ENCODE assay signal across 1 cellular context in the genomic region with DNA sequence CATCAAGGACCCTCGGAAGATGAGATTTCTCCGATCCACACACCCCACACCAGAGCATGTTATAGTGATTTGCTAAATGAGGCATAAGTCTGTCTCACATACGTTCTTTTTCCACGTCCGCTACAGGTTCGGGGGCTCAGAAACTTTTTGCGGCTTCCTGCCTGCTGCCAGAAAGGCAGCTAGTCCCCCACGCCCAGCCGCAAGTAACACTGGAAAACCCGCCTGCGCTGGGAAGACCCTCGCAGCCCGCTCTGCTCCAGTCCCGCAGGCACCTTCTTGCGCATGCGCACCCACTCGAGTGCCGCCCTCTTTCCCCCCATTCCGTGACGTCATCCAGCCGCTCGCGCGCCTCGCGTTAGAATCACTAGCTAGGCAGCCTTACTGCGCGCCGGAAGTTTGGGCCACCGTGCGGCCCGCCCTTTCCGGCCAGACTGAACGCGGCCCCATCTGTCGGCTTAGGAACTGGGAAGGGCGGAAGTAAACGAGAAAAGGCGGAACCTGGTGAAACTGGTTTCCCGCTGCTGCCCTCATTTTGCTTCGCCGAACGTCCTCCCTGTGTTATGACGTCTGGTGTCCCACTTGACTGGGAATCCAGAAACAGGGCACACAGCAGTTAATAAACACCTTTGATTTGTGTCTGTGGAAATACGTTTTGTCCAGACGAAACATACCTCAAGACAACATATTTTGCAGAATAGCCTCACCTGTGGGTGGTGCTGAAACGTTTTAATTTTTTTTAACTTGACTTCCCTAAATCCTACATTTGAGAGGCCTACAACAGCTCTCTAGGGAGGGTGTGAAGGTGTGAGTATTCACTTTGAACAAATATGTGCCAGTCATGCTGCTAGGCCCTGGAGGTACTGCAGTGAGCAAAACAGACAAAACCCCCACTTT.
A peak's percentile ranks its signal among the peaks of the same experiment; 100 is the strongest.
TF ChIP-seq lines count a peak whose summit lies in the region.

C1orf74 (minus strand) TSS at position 284 of the 894 bp plus-strand sequence. CDS start 925 bp downstream, outside the sequence.

TF ChIP-seq in IMR-90, 13 proteins besides CTCF, POLR2A, EP300 and RAD21 (continued from another document):
- TF ChIP-seq ELK1 (IDR thresholded peaks at IDR 0.05; ENCODE audit: borderline replicate concordance, low read depth, low read length) (0 out of 2 replicates have a peak, but pooled peaks have one; percentile 31), USF2 (IDR thresholded peaks at IDR 0.05; ENCODE audit: low read depth, low read length) (no peak; the same call in 1 of the 2 replicates), CEBPB (IDR thresholded peaks at IDR 0.05; ENCODE audit: low read depth, low read length) (no peak)
